8 cellular contexts compared by ENCODE assay signal in the genomic region with DNA sequence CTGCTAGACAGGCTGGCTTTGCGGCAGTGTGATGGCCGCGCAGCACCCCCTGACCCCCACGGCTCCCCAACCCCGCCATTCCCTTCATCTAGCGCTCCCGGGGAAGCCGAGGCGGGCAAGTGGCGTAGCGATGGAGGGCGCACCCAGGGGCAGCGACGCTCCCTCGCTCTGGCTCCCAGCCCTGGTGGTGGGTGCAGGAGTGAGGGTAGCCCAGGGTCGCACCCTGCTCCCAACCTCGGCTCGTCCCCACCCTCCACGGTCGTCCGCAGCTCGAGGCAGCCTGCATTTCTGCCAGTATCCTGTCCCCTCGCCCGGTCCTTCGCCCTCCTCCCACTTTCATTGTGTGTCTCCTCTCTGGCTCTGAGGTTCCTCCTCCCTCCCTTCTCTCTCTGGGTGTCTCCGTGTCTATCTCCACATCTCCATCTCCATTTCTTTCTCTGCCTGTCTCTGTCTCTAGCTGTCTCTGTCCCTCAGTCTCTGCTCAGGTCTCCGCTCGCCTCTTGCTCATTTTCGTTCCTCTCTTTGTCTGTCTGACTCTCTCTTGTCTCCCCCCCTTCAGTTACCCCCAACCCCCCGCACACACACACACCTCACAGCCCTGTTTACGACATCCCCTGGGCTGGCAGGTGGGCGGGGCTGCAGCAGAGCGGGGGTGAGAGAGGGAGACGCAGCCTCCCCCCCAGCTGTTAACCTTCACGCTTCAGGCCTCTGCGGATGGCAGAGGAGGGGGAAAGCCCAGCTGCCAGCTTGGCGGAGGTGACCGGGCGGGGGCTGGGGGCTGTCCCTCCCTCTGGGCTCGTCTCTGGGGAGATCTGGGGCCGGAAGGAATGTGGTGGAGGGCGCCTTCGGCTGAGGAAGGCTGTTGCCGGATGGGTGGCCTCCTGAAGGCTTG. TPM values are rescaled to one million over a fixed set of nuclear protein-coding genes. Genes with fewer than 3 reads are reported as not detected.
DNase-seq lines count a peak whose midpoint lies in the region; ATAC-seq and TF ChIP-seq lines count a peak whose summit lies in the region.

No MANE protein-coding gene starts in this region.

- DNase-seq in GM06990 (ENCODE audit: extremely low read depth, insufficient read length) (peak; percentile 87), HCT116 (ENCODE audit: low read depth, low spot score) (no peak), OCI-LY7 (ENCODE audit: low spot score) (peak; percentile 68), hepatocyte (ENCODE audit: low spot score) (peak; percentile 74), smooth muscle cell (lab: John Stamatoyannopoulos, UW; ENCODE audit: unreplicated experiment) (peak; percentile 64), SKM-1 (lab: John Stamatoyannopoulos, UW; ENCODE audit: unreplicated experiment) (no peak), NCI-H1105 treated with DMSO at 0.1 percent for 48 hours (lab: John Stamatoyannopoulos, UW) (no peak)
- DNase-seq in activated naive CD4-positive, alpha-beta T cell treated with Interleukin-2 at 50 U/mL for 16 hours, result peak; percentile 77

- no peak for TF ChIP-seq POLR2A in HCT116 (IDR thresholded peaks at IDR 0.05; ENCODE audit: borderline replicate concordance, extremely low read depth, insufficient read depth, insufficient read length)

- H2AFZ ChIP-seq in HCT116 (ENCODE audit: low read depth, low read length, poor library complexity, severe bottlenecking), result no peak overlapping the region
- H2AFZ ChIP-seq in OCI-LY7 (ENCODE audit: low read length), result peak overlapping the region; percentile 27; the same call in 1 of the 2 replicates
- H2AFZ ChIP-seq in hepatocyte, result peak overlapping the region; percentile 16
- peak overlapping the region; percentile 2 for H2AFZ ChIP-seq in smooth muscle cell (ENCODE audit: low read depth)

- H3K4me3 ChIP-seq in GM06990 (replicated peaks; ENCODE audit: low read depth, low read length) (peak overlapping the region; percentile 56), HCT116 (replicated peaks in 1 of 2; ENCODE audit: low read depth in 1 of 2, low read length in 2 of 2) (no peak overlapping the region; a peak in 1 of 4 replicates), OCI-LY7 (ENCODE audit: low read depth, low read length, poor library complexity, severe bottlenecking) (peak overlapping the region; percentile 48), hepatocyte (peak overlapping the region; percentile 24), smooth muscle cell (peak overlapping the region; percentile 43)

- BruUV-seq in HCT116 (replicated peaks; lab: Mats Ljungman, UMichigan) (no TSS peak), OCI-LY7 (replicated peaks; lab: Mats Ljungman, UMichigan) (no TSS peak)

- POLR2A ChIA-PET in HCT116 (lab: Charles Lee), result no interaction called here
- POLR2A ChIA-PET in OCI-LY7 (lab: Charles Lee), result interaction anchor here (0.7 to 1.2 kb wide), 2 partner anchors 8 to 16 kb away, joined by 3 read pairs; no protein-coding TSS in a partner anchor

- H3K9ac ChIP-seq in HCT116 (ENCODE audit: low read length) (no peak overlapping the region), smooth muscle cell (ENCODE audit: low read depth) (peak overlapping the region; percentile 88)

- H3K27me3 ChIP-seq in GM06990 (replicated peaks; ENCODE audit: control insufficient read depth, insufficient read depth, low read length) (no peaks in the 10 kb centered on the region; the same call in 1 of the 2 replicates), HCT116 (ENCODE audit: insufficient read depth, low read length) (no peaks in the 10 kb centered on the region), hepatocyte (peaks cover 17% of the 10 kb centered on the region), smooth muscle cell (ENCODE audit: low read depth) (no peaks in the 10 kb centered on the region)

- peak overlapping the region; percentile 77 for H3K4me2 ChIP-seq in HCT116 (ENCODE audit: low read length)
- peak overlapping the region; percentile 77 for H3K4me2 ChIP-seq in OCI-LY7 (ENCODE audit: low read length)
- H3K4me2 ChIP-seq in hepatocyte, result peak overlapping the region; percentile 91
- H3K4me2 ChIP-seq in smooth muscle cell, result peak overlapping the region; percentile 88

- ATAC-seq in HCT116, result no peak

- no peaks in the 10 kb centered on the region for H3K9me2 ChIP-seq in HCT116 (ENCODE audit: insufficient read depth)
- H3K9me2 ChIP-seq in OCI-LY7 (ENCODE audit: insufficient read depth, low read length), result no peaks in the 10 kb centered on the region
- H3K9me2 ChIP-seq in hepatocyte (replicated peaks; ENCODE audit: insufficient read depth), result no peaks in the 10 kb centered on the region

- H3K36me3 ChIP-seq in GM06990 (ENCODE audit: control insufficient read depth, insufficient read depth, low read length) (no peaks in the 10 kb centered on the region), HCT116 (ENCODE audit: control insufficient read depth in 1 of 2, insufficient read depth in 2 of 2, low read length in 2 of 2) (no peaks in the 10 kb centered on the region), OCI-LY7 (ENCODE audit: insufficient read depth, low read length) (no peaks in the 10 kb centered on the region), hepatocyte (replicated peaks; ENCODE audit: insufficient read depth, low read depth) (no peaks in the 10 kb centered on the region), smooth muscle cell (ENCODE audit: low read depth) (no peaks in the 10 kb centered on the region)

- TF ChIP-seq CTCF in GM06990 (IDR thresholded peaks at IDR 0.05; ENCODE audit: insufficient read depth, low read length, poor library complexity, severe bottlenecking), result no peak
- TF ChIP-seq CTCF in HCT116 (IDR thresholded peaks at IDR 0.05 in 2 of 3, conservative IDR thresholded peaks at IDR 0.05 in 1 of 3; ENCODE audit: borderline replicate concordance in 1 of 3, insufficient read depth in 1 of 3, low read depth in 2 of 3, low read length in 2 of 3), result no peak
- no peak for TF ChIP-seq CTCF in OCI-LY7 (conservative IDR thresholded peaks at IDR 0.05; ENCODE audit: low read length)
- no peak for TF ChIP-seq CTCF in hepatocyte (IDR thresholded peaks at IDR 0.05; ENCODE audit: poor library complexity)
- TF ChIP-seq CTCF in smooth muscle cell (IDR thresholded peaks at IDR 0.05; ENCODE audit: borderline replicate concordance, insufficient read depth, poor library complexity, severe bottlenecking), result no peak

- H3F3A ChIP-seq in smooth muscle cell (ENCODE audit: low read depth), result peaks cover 7% of the 10 kb centered on the region

- H3K9me3 ChIP-seq in HCT116 (ENCODE audit: control insufficient read depth in 1 of 2, insufficient read depth in 1 of 2, low read depth in 1 of 2, low read length in 2 of 2) (no peaks in the 10 kb centered on the region), OCI-LY7 (ENCODE audit: low read length) (no peaks in the 10 kb centered on the region), hepatocyte (ENCODE audit: low read depth) (no peaks in the 10 kb centered on the region), smooth muscle cell (replicated peaks; ENCODE audit: low read depth) (no peaks in the 10 kb centered on the region)

- no peak for TF ChIP-seq RAD21 in HCT116 (IDR thresholded peaks at IDR 0.05; ENCODE audit: low read depth)

- 3% methylated on average over 37 of the region's 44 CpGs for WGBS in hepatocyte (ENCODE audit: low lambda C conversion rate, missing lambda C conversion rate)
- WGBS in smooth muscle cell (ENCODE audit: low lambda C conversion rate), result 4% methylated on average over 31 of the region's 44 CpGs

- CTCF ChIA-PET in HCT116 (lab: Charles Lee) (no interaction called here), OCI-LY7 (lab: Charles Lee; ENCODE audit: unreplicated experiment) (no interaction called here)

- intact Hi-C loops in HCT116 (cut with micrococcal nuclease) (no loop called here), OCI-LY7 (cut with micrococcal nuclease; ENCODE audit: unreplicated experiment) (loop anchor here (5.0 kb wide), 1 partner anchor 110 kb away; no protein-coding TSS in a partner anchor)

- H3K27ac ChIP-seq in HCT116 (ENCODE audit: low read depth, low read length) (no peak overlapping the region), OCI-LY7 (ENCODE audit: low read depth, low read length, poor library complexity, severe bottlenecking) (no peak overlapping the region), hepatocyte (peak overlapping the region; percentile 56), smooth muscle cell (ENCODE audit: low read depth) (peak overlapping the region; percentile 86)

- RAD21 ChIA-PET in HCT116 (lab: Charles Lee; ENCODE audit: low non-redundant PET in 1 of 2, low total read pairs in 2 of 2, uncharacterized antibody in 2 of 2, unreplicated experiment in 2 of 2), result no interaction called here

- no peaks in the 10 kb centered on the region for H4K20me1 ChIP-seq in HCT116 (ENCODE audit: insufficient read depth)
- no peaks in the 10 kb centered on the region for H4K20me1 ChIP-seq in OCI-LY7 (ENCODE audit: insufficient read depth, low read length)
- no peaks in the 10 kb centered on the region for H4K20me1 ChIP-seq in hepatocyte (ENCODE audit: insufficient read depth, poor library complexity, severe bottlenecking)
- H4K20me1 ChIP-seq in smooth muscle cell (ENCODE audit: low read depth), result no peaks in the 10 kb centered on the region

- H3K79me2 ChIP-seq in HCT116 (ENCODE audit: insufficient read depth, low read length) (no peaks in the 10 kb centered on the region), OCI-LY7 (ENCODE audit: insufficient read depth, low read depth, low read length) (no peaks in the 10 kb centered on the region), hepatocyte (no peaks in the 10 kb centered on the region), smooth muscle cell (ENCODE audit: low read depth) (no peaks in the 10 kb centered on the region)

- H3K4me1 ChIP-seq in HCT116 (ENCODE audit: control insufficient read depth in 1 of 2, insufficient read depth in 2 of 2, low read length in 2 of 2) (peaks cover 18 to 27% of the 10 kb centered on the region in 2 experiments), OCI-LY7 (ENCODE audit: insufficient read depth, low read length, poor library complexity, severe bottlenecking) (peaks cover 26% of the 10 kb centered on the region), hepatocyte (ENCODE audit: insufficient read depth) (peaks cover 35% of the 10 kb centered on the region), smooth muscle cell (ENCODE audit: low read depth) (peaks cover 30% of the 10 kb centered on the region)

RNA-seq across cellular contexts. Expression of gene PSD2, which starts 48.7 kb away (rescaled TPM):
- total RNA-seq in HCT116 (2021; ENCODE audit: unreplicated experiment) (0.79 TPM), OCI-LY7 (2022) (0.11 and 0.15 TPM in 2 replicates), hepatocyte (not detected in 2 replicates), smooth muscle cell (0.72 and 0.81 TPM in 2 replicates)
- polyA plus RNA-seq in HCT116 (2012), result 0.25 and 0.29 TPM in 2 replicates
- total RNA-seq in OCI-LY7 (2014; rRNA removed; shearing (Covaris generic)), result 0.08 and 0.13 TPM in 2 replicates
- polyA plus RNA-seq in hepatocyte (0.54 TPM in 1 of 2 replicates, not detected in the other), smooth muscle cell (0.43 and 0.54 TPM in 2 replicates)

Comparison
In these comparisons a context has a peak if more than half of its experiments do, and no peak if none do; other contexts are left out.
1. DNase-seq: peak in GM06990 (single experiment), OCI-LY7 (single experiment), activated naive CD4-positive, alpha-beta T cell treated with Interleukin-2 at 50 U/mL for 16 hours (single experiment), hepatocyte (single experiment) and smooth muscle cell (single experiment); none in HCT116 (single experiment), SKM-1 (single experiment) and NCI-H1105 treated with DMSO at 0.1 percent for 48 hours (single experiment).
2. H3K4me3 ChIP-seq: peak in GM06990 (single experiment), OCI-LY7 (single experiment), hepatocyte (single experiment) and smooth muscle cell (single experiment); none in HCT116 (0 of 2).
3. H3K27ac ChIP-seq: peak in hepatocyte (single experiment) and smooth muscle cell (single experiment); none in HCT116 (single experiment) and OCI-LY7 (single experiment).
4. Peak in every context shown above with its lines, with median percentiles within 50 percentile points of each other: H3K4me2 ChIP-seq.